15 cellular contexts compared by ENCODE assay signal in genomic region chr4:169121920-169122319, GRCh38.
"Had no signal": no experiment of that assay in that cellular context is flagged by ENCODE, and none has a peak within 500 bp of the region (broad histone marks: within the 10 kb centered on the region; RNA-seq: fewer than 3 reads in every experiment).

No MANE protein-coding gene starts in this region.

- H2AFZ ChIP-seq: hepatocyte had no signal

- H3K4me3 Mint-ChIP-seq: activated CD4-positive, alpha-beta T cell treated with anti-CD3 and anti-CD28 coated beads for 36 hours; activated CD8-positive, alpha-beta T cell treated with anti-CD3 and anti-CD28 coated beads for 36 hours; activated naive CD8-positive, alpha-beta T cell treated with anti-CD3 and anti-CD28 coated beads, Interleukin-2, amount 50 U/mL, for 24 hours; neural crest cell; stimulated activated memory B cell treated with anti-CD40 and anti-IgM and Interleukin-4, amounts not matched to agents 10 μg/mL and 1 μg/mL and 100 μg/mL, for 72 hours had no signal

- H3K4me2 ChIP-seq: hepatocyte had no signal

- DNase-seq: activated CD4-positive, alpha-beta T cell treated with anti-CD3 and anti-CD28 coated beads for 36 hours; activated CD8-positive, alpha-beta memory T cell treated with anti-CD3 and anti-CD28 coated beads, Interleukin-2, amount 50 U/mL, for 4 hours; activated CD8-positive, alpha-beta T cell treated with anti-CD3 and anti-CD28 coated beads for 36 hours; activated naive CD8-positive, alpha-beta T cell treated with anti-CD3 and anti-CD28 coated beads, Interleukin-2, amount 50 U/mL, for 24 hours; gastrocnemius medialis; spleen; stimulated activated CD4-positive, alpha-beta T cell treated with anti-CD3 and anti-CD28 coated beads, Interleukin-1b, Interleukin-23, amount 100 ng/mL, for 48 hours; T-helper 9 cell had no signal

- H3K27ac Mint-ChIP-seq: activated CD4-positive, alpha-beta T cell treated with anti-CD3 and anti-CD28 coated beads for 36 hours; activated CD8-positive, alpha-beta T cell treated with anti-CD3 and anti-CD28 coated beads for 36 hours; activated naive CD8-positive, alpha-beta T cell treated with anti-CD3 and anti-CD28 coated beads, Interleukin-2, amount 50 U/mL, for 24 hours; stimulated activated memory B cell treated with anti-CD40 and anti-IgM and Interleukin-4, amounts not matched to agents 10 μg/mL and 1 μg/mL and 100 μg/mL, for 72 hours had no signal

- FAIRE-seq: colon had no signal

- H3K4me1 ChIP-seq: gastrocnemius medialis, spleen, upper lobe of left lung had no signal

- ATAC-seq: activated CD4-positive, alpha-beta T cell treated with anti-CD3 and anti-CD28 coated beads for 36 hours; activated CD8-positive, alpha-beta T cell treated with anti-CD3 and anti-CD28 coated beads for 36 hours; activated naive CD8-positive, alpha-beta T cell treated with anti-CD3 and anti-CD28 coated beads, Interleukin-2, amount 50 U/mL, for 24 hours; gastrocnemius medialis; right cardiac atrium; stimulated activated memory B cell treated with anti-CD40 and anti-IgM and Interleukin-4, amounts not matched to agents 10 μg/mL and 1 μg/mL and 100 μg/mL, for 72 hours had no signal

- H3K4me1 Mint-ChIP-seq: activated CD4-positive, alpha-beta T cell treated with anti-CD3 and anti-CD28 coated beads for 36 hours; activated naive CD8-positive, alpha-beta T cell treated with anti-CD3 and anti-CD28 coated beads, Interleukin-2, amount 50 U/mL, for 24 hours; stimulated activated memory B cell treated with anti-CD40 and anti-IgM and Interleukin-4, amounts not matched to agents 10 μg/mL and 1 μg/mL and 100 μg/mL, for 72 hours had no signal

- H3K9me3 ChIP-seq: ascending aorta, gastrocnemius medialis, spleen, upper lobe of left lung had no signal

- H3K9me3 Mint-ChIP-seq: activated CD8-positive, alpha-beta T cell treated with anti-CD3 and anti-CD28 coated beads for 36 hours; activated naive CD8-positive, alpha-beta T cell treated with anti-CD3 and anti-CD28 coated beads, Interleukin-2, amount 50 U/mL, for 24 hours; neural crest cell; stimulated activated memory B cell treated with anti-CD40 and anti-IgM and Interleukin-4, amounts not matched to agents 10 μg/mL and 1 μg/mL and 100 μg/mL, for 72 hours had no signal

- H3K27me3 Mint-ChIP-seq: activated CD8-positive, alpha-beta T cell treated with anti-CD3 and anti-CD28 coated beads for 36 hours; activated naive CD8-positive, alpha-beta T cell treated with anti-CD3 and anti-CD28 coated beads, Interleukin-2, amount 50 U/mL, for 24 hours; stimulated activated memory B cell treated with anti-CD40 and anti-IgM and Interleukin-4, amounts not matched to agents 10 μg/mL and 1 μg/mL and 100 μg/mL, for 72 hours had no signal

- H3K4me3 ChIP-seq: ascending aorta, gastrocnemius medialis, hepatocyte, spleen, upper lobe of left lung had no signal

- H3K27ac ChIP-seq: ascending aorta, gastrocnemius medialis, hepatocyte, spleen, upper lobe of left lung had no signal

- H3K27me3 ChIP-seq: ascending aorta, gastrocnemius medialis, hepatocyte, spleen, upper lobe of left lung had no signal
